In the genomic region with DNA sequence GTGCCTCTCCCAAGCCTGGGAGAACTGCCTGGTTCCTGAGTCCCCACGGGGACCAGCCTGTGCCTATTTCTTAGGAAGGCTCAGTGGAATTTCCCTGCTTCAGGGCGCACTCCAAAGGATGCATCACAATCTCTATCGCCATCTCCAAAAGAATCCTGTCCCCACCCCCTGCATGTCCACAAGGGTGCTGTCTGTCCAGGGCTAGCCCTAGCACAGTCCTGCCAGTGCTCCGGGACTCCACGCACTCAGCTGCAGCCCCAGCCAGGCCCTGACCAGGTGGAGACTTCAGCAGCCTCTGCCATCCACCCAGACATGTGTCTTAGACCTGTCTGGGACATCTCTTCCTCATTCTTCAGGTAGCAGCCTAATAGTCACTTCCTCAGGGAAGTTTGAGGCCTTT, we compare ENCODE assay signal across 25 cellular contexts.
"Had no signal": no experiment of that assay in that cellular context is flagged by ENCODE, and none has a peak within 500 bp of the region (broad histone marks: within the 10 kb centered on the region; RNA-seq: fewer than 3 reads in every experiment).

No MANE protein-coding gene starts in this region.

- H3K4me1 Mint-ChIP-seq: stimulated activated memory B cell treated with anti-CD40 and anti-IgM and Interleukin-4, amounts not matched to agents 10 μg/mL and 1 μg/mL and 100 μg/mL, for 72 hours had no signal

- H3K36me3 ChIP-seq: colonic mucosa, gastrocnemius medialis, heart left ventricle, ovary, sigmoid colon, tibial artery had no signal

- H3K4me3 Mint-ChIP-seq: dendritic cell treated with granulocyte-macrophage colony-stimulating factor and Interleukin-4, amounts not matched to agents 40 ng/mL and 50 ng/mL, for 4 days; endodermal cell; naive thymus-derived CD4-positive, alpha-beta T cell; nephron; stimulated activated memory B cell treated with anti-CD40 and anti-IgM and Interleukin-4, amounts not matched to agents 10 μg/mL and 1 μg/mL and 100 μg/mL, for 72 hours; type B pancreatic cell had no signal

- H3K27ac Mint-ChIP-seq: dendritic cell treated with granulocyte-macrophage colony-stimulating factor and Interleukin-4, amounts not matched to agents 40 ng/mL and 50 ng/mL, for 4 days; endodermal cell; naive thymus-derived CD4-positive, alpha-beta T cell; nephron; stimulated activated memory B cell treated with anti-CD40 and anti-IgM and Interleukin-4, amounts not matched to agents 10 μg/mL and 1 μg/mL and 100 μg/mL, for 72 hours; type B pancreatic cell had no signal

- H3K4me1 ChIP-seq: colonic mucosa, gastrocnemius medialis, heart left ventricle, psoas muscle, sigmoid colon, testis, tibial artery had no signal

- ATAC-seq: gastrocnemius medialis; heart left ventricle; naive thymus-derived CD4-positive, alpha-beta T cell; psoas muscle; right cardiac atrium; stimulated activated naive CD8-positive, alpha-beta T cell treated with anti-CD3 and anti-CD28 coated beads, Interleukin-15, Interleukin-2, amounts not matched to agents 100 U/mL and 50 U/mL, for 24 hours had no signal

- H3K9me3 Mint-ChIP-seq: dendritic cell treated with granulocyte-macrophage colony-stimulating factor and Interleukin-4, amounts not matched to agents 40 ng/mL and 50 ng/mL, for 4 days; endodermal cell; naive thymus-derived CD4-positive, alpha-beta T cell; nephron; stimulated activated memory B cell treated with anti-CD40 and anti-IgM and Interleukin-4, amounts not matched to agents 10 μg/mL and 1 μg/mL and 100 μg/mL, for 72 hours; type B pancreatic cell had no signal

- H3K27me3 ChIP-seq: colonic mucosa, ovary, testis had no signal

- H3K36me3 Mint-ChIP-seq: naive thymus-derived CD4-positive, alpha-beta T cell; stimulated activated memory B cell treated with anti-CD40 and anti-IgM and Interleukin-4, amounts not matched to agents 10 μg/mL and 1 μg/mL and 100 μg/mL, for 72 hours; type B pancreatic cell had no signal

- H3K4me3 ChIP-seq: colonic mucosa, gastrocnemius medialis, heart left ventricle, lung, ovary, psoas muscle, sigmoid colon, testis, tibial artery had no signal

- H3K27ac ChIP-seq: colonic mucosa, epithelial cell of prostate, gastrocnemius medialis, heart left ventricle, ovary, psoas muscle, sigmoid colon, testis, tibial artery had no signal

- H3K9me3 ChIP-seq: colonic mucosa, gastrocnemius medialis, heart left ventricle, ovary, psoas muscle, sigmoid colon, testis, tibial artery had no signal

- DNase-seq: colonic mucosa; effector CD8-positive, alpha-beta T cell; endodermal cell; foreskin fibroblast; gastrocnemius medialis; hippocampal formation; mesenchymal stem cell; midbrain; naive thymus-derived CD4-positive, alpha-beta T cell; occipital lobe; ovary; right cardiac atrium; sigmoid colon; stimulated activated CD4-positive, alpha-beta T cell treated with anti-CD3 and anti-CD28 coated beads, Interleukin-4, amount 100 ng/mL, for 4 hours; stimulated activated naive CD8-positive, alpha-beta T cell treated with anti-CD3 and anti-CD28 coated beads, Interleukin-15, Interleukin-2, amounts not matched to agents 100 U/mL and 50 U/mL, for 24 hours; testis; tibial artery had no signal
